ENCODE assay signal across 1 cellular context in genomic region chr9:91186311-91187101, GRCh38.
TF ChIP-seq lines count a peak whose summit lies in the region.

No MANE protein-coding gene starts in this region.

TF ChIP-seq in HepG2, 621 proteins besides CTCF, POLR2A, EP300 and RAD21 (continued from another document):
- no peak for TF ChIP-seq ZNF17 (CRISPR knock-in tag; IDR thresholded peaks at IDR 0.05)
- TF ChIP-seq RBM39 (IDR thresholded peaks at IDR 0.05; ENCODE audit: low read depth, low read length, poor library complexity, severe bottlenecking): no peak
- TF ChIP-seq ZBTB34 (CRISPR knock-in tag; IDR thresholded peaks at IDR 0.05): no peak
TF ChIP-seq in HepG2: peak in this region for 12.
